10 cellular contexts compared by ENCODE assay signal in the genomic region with DNA sequence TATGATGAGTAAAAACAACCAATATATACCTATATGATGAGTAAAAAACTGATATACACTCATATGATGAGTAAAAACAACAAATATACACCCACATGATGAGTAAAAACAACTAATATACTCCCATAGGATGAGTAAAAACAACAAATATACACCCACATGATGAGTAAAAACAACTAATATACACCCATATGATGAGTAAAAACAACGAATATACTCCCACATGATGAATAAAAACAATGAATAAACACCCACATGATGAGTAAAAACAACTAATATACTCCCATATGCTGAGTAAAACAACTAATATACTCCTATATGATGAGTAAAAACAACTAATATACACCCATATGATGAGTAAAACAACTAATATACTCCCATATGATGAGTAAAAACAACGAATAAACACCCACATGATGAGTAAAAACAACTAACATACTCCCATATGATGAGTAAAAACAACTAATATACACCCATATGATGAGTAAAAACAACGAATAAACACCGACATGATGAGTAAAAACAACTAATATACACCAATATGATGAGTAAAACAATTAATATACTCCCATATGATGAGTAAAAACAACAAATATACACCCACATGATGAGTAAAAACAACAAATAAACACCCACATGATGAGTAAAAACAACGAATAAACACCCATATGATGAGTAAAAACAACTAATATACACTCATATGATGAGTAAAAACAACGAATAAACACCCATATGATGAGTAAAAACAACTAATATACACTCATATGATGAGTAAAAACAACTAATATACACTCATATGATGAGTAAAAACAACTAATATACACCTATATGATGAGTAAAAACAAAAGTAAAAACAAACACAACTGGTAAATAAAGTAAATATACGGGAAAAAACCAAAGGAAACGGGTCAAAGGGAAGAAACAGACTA. TPM values are rescaled to one million over a fixed set of nuclear protein-coding genes. Genes with fewer than 3 reads are reported as not detected.
DNase-seq lines count a peak whose midpoint lies in the region; ATAC-seq, FAIRE-seq and TF ChIP-seq lines count a peak whose summit lies in the region.
"Not testable (repeated sequence)": the region's sequence is repeated elsewhere in the genome, so short reads cannot be mapped to it uniquely, and the experiment has no call there.
"Had no signal": no experiment of that assay in that cellular context is flagged by ENCODE, and none has a peak within 500 bp of the region (broad histone marks: within the 10 kb centered on the region; RNA-seq: fewer than 3 reads in every experiment).

No MANE protein-coding gene starts in this region.

- TF ChIP-seq POLR2A in GM12892 (IDR thresholded peaks at IDR 0.05; ENCODE audit: low read depth, low read length); HepG2 (IDR thresholded peaks at IDR 0.05; ENCODE audit: insufficient read depth in 1 of 2, low read depth in 2 of 2, low read length in 2 of 2): not testable (repeated sequence)

- TF ChIP-seq RAD21 in HepG2 (CRISPR knock-in tag; IDR thresholded peaks at IDR 0.05): not testable (repeated sequence)

- H3K27ac Mint-ChIP-seq in activated CD4-positive, alpha-beta memory T cell treated with anti-CD3 and anti-CD28 coated beads for 36 hours: peak overlapping the region; percentile 39
- H3K27ac Mint-ChIP-seq in activated naive CD8-positive, alpha-beta T cell: peak overlapping the region; percentile 78
- peak overlapping the region; percentile 88 for H3K27ac Mint-ChIP-seq in stimulated activated naive B cell treated with anti-CD40 and anti-IgM and Interleukin-4, amounts not matched to agents 10 μg/mL and 1 μg/mL and 100 μg/mL, for 72 hours

- not testable (repeated sequence) for ATAC-seq in HepG2; stimulated activated naive B cell treated with anti-CD40 and anti-IgM and Interleukin-4, amounts not matched to agents 10 μg/mL and 1 μg/mL and 100 μg/mL, for 72 hours (replicated peaks)

- not testable (repeated sequence) for H3K9ac ChIP-seq in HepG2 (ENCODE audit: insufficient read depth, low read depth, low read length)

- H3K4me1 ChIP-seq in HepG2 (ENCODE audit: insufficient read depth, low read length): not testable (repeated sequence)

- not testable (repeated sequence) for BruUV-seq in HepG2 (replicated peaks; lab: Mats Ljungman, UMichigan)

- POLR2A ChIA-PET in activated CD4-positive, alpha-beta memory T cell treated with anti-CD3 and anti-CD28 coated beads for 36 hours (lab: Charles Lee); HepG2 (lab: Yijun Ruan, JAX): not testable (repeated sequence)

- not testable (repeated sequence) for TF ChIP-seq CTCF in HepG2 (CRISPR knock-in tag; IDR thresholded peaks at IDR 0.05)

- H2AFZ ChIP-seq in HepG2 (ENCODE audit: low read length): not testable (repeated sequence)

- H3K79me2 ChIP-seq in HepG2 (ENCODE audit: insufficient read depth, low read length): not testable (repeated sequence)

- H3K4me1 Mint-ChIP-seq in activated CD4-positive, alpha-beta memory T cell treated with anti-CD3 and anti-CD28 coated beads for 36 hours (ENCODE audit: low read depth); activated naive CD8-positive, alpha-beta T cell (ENCODE audit: low read depth): not testable (repeated sequence)
- peaks cover 13 to 26% of the 10 kb centered on the region in 2 donors for H3K4me1 Mint-ChIP-seq in stimulated activated naive B cell treated with anti-CD40 and anti-IgM and Interleukin-4, amounts not matched to agents 10 μg/mL and 1 μg/mL and 100 μg/mL, for 72 hours

- H3K27ac ChIP-seq in HepG2 (ENCODE audit: extremely low read length, insufficient read depth, low read length): not testable (repeated sequence)

- H3K4me3 Mint-ChIP-seq in activated CD4-positive, alpha-beta memory T cell treated with anti-CD3 and anti-CD28 coated beads for 36 hours; activated naive CD8-positive, alpha-beta T cell: not testable (repeated sequence)
- peak overlapping the region in 1 of 2 donors; percentile 25 for H3K4me3 Mint-ChIP-seq in stimulated activated naive B cell treated with anti-CD40 and anti-IgM and Interleukin-4, amounts not matched to agents 10 μg/mL and 1 μg/mL and 100 μg/mL, for 72 hours

- H3K27me3 Mint-ChIP-seq in activated CD4-positive, alpha-beta memory T cell treated with anti-CD3 and anti-CD28 coated beads for 36 hours: peaks cover 30% of the 10 kb centered on the region
- H3K27me3 Mint-ChIP-seq in activated naive CD8-positive, alpha-beta T cell; stimulated activated naive B cell treated with anti-CD40 and anti-IgM and Interleukin-4, amounts not matched to agents 10 μg/mL and 1 μg/mL and 100 μg/mL, for 72 hours: not testable (repeated sequence)

- H3K27me3 ChIP-seq in HepG2 (ENCODE audit: control insufficient read depth in 1 of 2, insufficient read depth in 2 of 2, low read length in 2 of 2): not testable (repeated sequence)

- WGBS in HepG2 (ENCODE audit: low lambda C conversion rate): 10% methylated on average over 8 of the region's 8 CpGs

- FAIRE-seq in GM12892 (lab: Jason Lieb, UNC) (peak; percentile 99), endometrium (lab: Jason Lieb, UNC) (peak; percentile 100), HepG2 (lab: Jason Lieb, UNC) (peak; percentile 97)

- H3K4me2 ChIP-seq in HepG2 (ENCODE audit: low read depth, low read length): not testable (repeated sequence)

- intact Hi-C loops in activated CD4-positive, alpha-beta memory T cell treated with anti-CD3 and anti-CD28 coated beads for 36 hours (cut with micrococcal nuclease); HepG2 (cut with micrococcal nuclease; ENCODE audit: unreplicated experiment): not testable (repeated sequence)

- not testable (repeated sequence) for H3K36me3 Mint-ChIP-seq in activated CD4-positive, alpha-beta memory T cell treated with anti-CD3 and anti-CD28 coated beads for 36 hours; activated naive CD8-positive, alpha-beta T cell; stimulated activated naive B cell treated with anti-CD40 and anti-IgM and Interleukin-4, amounts not matched to agents 10 μg/mL and 1 μg/mL and 100 μg/mL, for 72 hours

- peaks cover 17% of the 10 kb centered on the region for H3K9me3 Mint-ChIP-seq in activated CD4-positive, alpha-beta memory T cell treated with anti-CD3 and anti-CD28 coated beads for 36 hours
- H3K9me3 Mint-ChIP-seq in activated naive CD8-positive, alpha-beta T cell (ENCODE audit: low read depth); stimulated activated naive B cell treated with anti-CD40 and anti-IgM and Interleukin-4, amounts not matched to agents 10 μg/mL and 1 μg/mL and 100 μg/mL, for 72 hours: not testable (repeated sequence)

- not testable (repeated sequence) for H3K4me3 ChIP-seq in HepG2 (replicated peaks in 1 of 3; ENCODE audit: insufficient read depth in 1 of 3, low read depth in 2 of 3, low read length in 3 of 3)

- DNase-seq in GM12892 (ENCODE audit: insufficient read length); activated CD4-positive, alpha-beta memory T cell treated with anti-CD3 and anti-CD28 coated beads for 36 hours; HepG2 (ENCODE audit: low spot score); stimulated activated naive B cell treated with anti-CD40 and anti-IgM and Interleukin-4, amounts not matched to agents 10 μg/mL and 1 μg/mL and 100 μg/mL, for 72 hours: not testable (repeated sequence)
- peak; percentile 43 for DNase-seq in NCI-H460 (ENCODE audit: extremely low read depth, low read depth)

- H3K9me3 ChIP-seq in HepG2 (ENCODE audit: low read length): not testable (repeated sequence)

- in situ Hi-C loops in HepG2 (cut with HindIII; ENCODE audit: extremely low pct_ligation_motif_present, low pct_unique_long_range_greater_than_20kb): not testable (repeated sequence)

- not testable (repeated sequence) for H3K36me3 ChIP-seq in HepG2 (replicated peaks in 1 of 2; ENCODE audit: control insufficient read depth in 1 of 2, insufficient read depth in 2 of 2, low read length in 2 of 2)

- H4K20me1 ChIP-seq in HepG2 (ENCODE audit: insufficient read depth, low read length): not testable (repeated sequence)

- CTCF ChIA-PET in activated CD4-positive, alpha-beta memory T cell treated with anti-CD3 and anti-CD28 coated beads for 36 hours (lab: Charles Lee); HepG2 (lab: Yijun Ruan, JAX; ENCODE audit: low intra/inter-chr PET ratio, low total read pairs): not testable (repeated sequence)

- not testable (repeated sequence) for TF ChIP-seq EP300 in HepG2 (IDR thresholded peaks at IDR 0.05; ENCODE audit: low read depth in 2 of 2, low read length in 2 of 2); HepG2 (CRISPR knock-in tag; IDR thresholded peaks at IDR 0.05; ENCODE audit: borderline replicate concordance)

RNA-seq across cellular contexts. Expression of a gene that starts 25.8 kb away (rescaled TPM):
- polyA plus RNA-seq in GM12892 (2012; ENCODE audit: missing spikeins): 0.95 TPM
- 5.1 and 8.9 TPM in 2 replicates for total RNA-seq in NCI-H460 (2014; rRNA removed; shearing (Covaris generic))
- polyA plus RNA-seq in NCI-H460 (2014; cell fraction: nucleus; rRNA removed): 9.7 and 13.0 TPM in 2 replicates
- 1 to 10 TPM in 1 of 2 experiments, under 1 TPM in 1; 0.82 to 1.1 TPM for total RNA-seq in activated CD4-positive, alpha-beta memory T cell treated with anti-CD3 and anti-CD28 coated beads for 36 hours
- 0.14 and 0.22 TPM in 2 replicates for total RNA-seq in HepG2 (2016; rRNA removed; fragmentation: Illumina TruSeq; extraction: Trizol)
- 0.26 and 0.30 TPM in 2 replicates for total RNA-seq in HepG2 (2016; cell fraction: cytosol; rRNA removed; fragmentation: Illumina TruSeq; extraction: Trizol; ENCODE audit: low read depth)
- 0.19 and 0.35 TPM in 2 replicates for total RNA-seq in HepG2 (2016; cell fraction: insoluble cytoplasmic fraction; rRNA removed; fragmentation: Illumina TruSeq; extraction: Trizol)
- total RNA-seq in HepG2 (2016; cell fraction: membrane; rRNA removed; fragmentation: Illumina TruSeq; extraction: Trizol): 0.21 and 0.25 TPM in 2 replicates
- 0.19 and 0.22 TPM in 2 replicates for total RNA-seq in HepG2 (2016; cell fraction: nucleus; rRNA removed; fragmentation: Illumina TruSeq; extraction: Trizol)
- polyA plus RNA-seq in HepG2 (2011; rRNA removed): 0.46 and 0.73 TPM in 2 replicates
- 0.74 and 1.0 TPM in 2 replicates for polyA plus RNA-seq in HepG2 (2011; cell fraction: cytosol; rRNA removed)
- 0.69 and 0.79 TPM in 2 replicates for polyA plus RNA-seq in HepG2 (2011; cell fraction: nucleus; rRNA removed)
- 0.51 and 0.78 TPM in 2 replicates for polyA plus RNA-seq in HepG2 (2012)
- 0.21 and 0.42 TPM in 2 replicates for polyA plus RNA-seq in HepG2 (2016; cell fraction: cytosol; fragmentation: Illumina TruSeq; extraction: Trizol; ENCODE audit: low read depth)
- 0.17 and 0.46 TPM in 2 replicates for polyA plus RNA-seq in HepG2 (2016; cell fraction: insoluble cytoplasmic fraction; fragmentation: Illumina TruSeq; extraction: Trizol; ENCODE audit: low read depth)
- polyA plus RNA-seq in HepG2 (2016; cell fraction: membrane; fragmentation: Illumina TruSeq; extraction: Trizol; ENCODE audit: low read depth): 0.40 and 0.56 TPM in 2 replicates
- 0.36 and 0.52 TPM in 2 replicates for polyA plus RNA-seq in HepG2 (2016; cell fraction: nucleus; fragmentation: Illumina TruSeq; extraction: Trizol; ENCODE audit: insufficient read depth, low read depth)
- polyA minus RNA-seq in HepG2 (2011; rRNA and poly(A)+ RNA removed; ENCODE audit: low replicate concordance): 1.0 and 2.0 TPM in 2 replicates
- polyA minus RNA-seq in HepG2 (2011; cell fraction: cytosol; rRNA and poly(A)+ RNA removed): 0.59 and 0.88 TPM in 2 replicates
- polyA minus RNA-seq in HepG2 (2011; cell fraction: nucleus; rRNA and poly(A)+ RNA removed): 0.25 TPM in 1 of 2 replicates, not detected in the other
- total RNA-seq: M059J had no signal
- polyA plus RNA-seq: CD14-positive monocyte, GM23248 had no signal

RNA-seq across cellular contexts. Expression of a gene that starts 50.4 kb away (rescaled TPM):
- polyA plus RNA-seq in GM12892 (2012; ENCODE audit: missing spikeins): 2.1 TPM
- 30.5 and 32.0 TPM in 2 replicates for total RNA-seq in NCI-H460 (2014; rRNA removed; shearing (Covaris generic))
- polyA plus RNA-seq in NCI-H460 (2014; cell fraction: nucleus; rRNA removed): 42.8 and 46.3 TPM in 2 replicates
- 1 to 10 TPM; 6.6 to 6.8 TPM for total RNA-seq in activated CD4-positive, alpha-beta memory T cell treated with anti-CD3 and anti-CD28 coated beads for 36 hours
- total RNA-seq in HepG2 (2016; rRNA removed; fragmentation: Illumina TruSeq; extraction: Trizol): 7.0 and 14.2 TPM in 2 replicates
- 1.3 and 1.5 TPM in 2 replicates for total RNA-seq in HepG2 (2016; cell fraction: cytosol; rRNA removed; fragmentation: Illumina TruSeq; extraction: Trizol; ENCODE audit: low read depth)
- total RNA-seq in HepG2 (2016; cell fraction: insoluble cytoplasmic fraction; rRNA removed; fragmentation: Illumina TruSeq; extraction: Trizol): 6.7 and 14.2 TPM in 2 replicates
- total RNA-seq in HepG2 (2016; cell fraction: membrane; rRNA removed; fragmentation: Illumina TruSeq; extraction: Trizol): 5.1 and 6.1 TPM in 2 replicates
- total RNA-seq in HepG2 (2016; cell fraction: nucleus; rRNA removed; fragmentation: Illumina TruSeq; extraction: Trizol): 10.4 and 11.5 TPM in 2 replicates
- 11.1 and 16.4 TPM in 2 replicates for polyA plus RNA-seq in HepG2 (2011; rRNA removed)
- 14.3 and 20.7 TPM in 2 replicates for polyA plus RNA-seq in HepG2 (2011; cell fraction: cytosol; rRNA removed)
- polyA plus RNA-seq in HepG2 (2011; cell fraction: nucleus; rRNA removed): 17.2 and 18.2 TPM in 2 replicates
- 6.6 and 10.2 TPM in 2 replicates for polyA plus RNA-seq in HepG2 (2012)
- polyA plus RNA-seq in HepG2 (2016; cell fraction: cytosol; fragmentation: Illumina TruSeq; extraction: Trizol; ENCODE audit: low read depth): 1.1 and 1.2 TPM in 2 replicates
- 7.9 and 8.2 TPM in 2 replicates for polyA plus RNA-seq in HepG2 (2016; cell fraction: insoluble cytoplasmic fraction; fragmentation: Illumina TruSeq; extraction: Trizol; ENCODE audit: low read depth)
- 3.0 and 3.1 TPM in 2 replicates for polyA plus RNA-seq in HepG2 (2016; cell fraction: membrane; fragmentation: Illumina TruSeq; extraction: Trizol; ENCODE audit: low read depth)
- polyA plus RNA-seq in HepG2 (2016; cell fraction: nucleus; fragmentation: Illumina TruSeq; extraction: Trizol; ENCODE audit: insufficient read depth, low read depth): 20.6 and 20.8 TPM in 2 replicates
- 13.4 and 50.2 TPM in 2 replicates for polyA minus RNA-seq in HepG2 (2011; rRNA and poly(A)+ RNA removed; ENCODE audit: low replicate concordance)
- polyA minus RNA-seq in HepG2 (2011; cell fraction: cytosol; rRNA and poly(A)+ RNA removed): 29.6 and 30.9 TPM in 2 replicates
- 6.3 and 7.8 TPM in 2 replicates for polyA minus RNA-seq in HepG2 (2011; cell fraction: nucleus; rRNA and poly(A)+ RNA removed)
